Comparison of ENCODE assay signal across 21 cellular contexts in the genomic region with DNA sequence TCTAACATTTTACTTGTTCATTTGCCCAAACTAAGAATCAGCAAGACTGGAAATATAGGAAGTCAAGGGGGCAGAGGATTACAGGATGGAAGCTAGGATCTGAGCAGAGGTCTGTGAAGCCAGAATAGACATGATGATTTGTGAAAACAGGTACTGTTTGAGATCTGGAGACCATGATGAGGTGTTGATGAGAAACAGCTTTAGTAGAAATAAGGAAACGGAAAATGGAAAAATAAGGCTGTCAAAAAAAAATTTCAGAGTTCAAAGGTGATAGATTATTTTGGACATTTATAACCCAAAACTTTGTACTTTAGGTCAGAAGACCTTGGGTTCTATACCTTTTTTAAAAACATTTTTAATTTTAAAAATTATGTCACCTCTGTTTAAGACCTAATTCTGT. TPM values are rescaled to one million over a fixed set of nuclear protein-coding genes. Genes with fewer than 3 reads are reported as not detected.
"Had no signal": no experiment of that assay in that cellular context is flagged by ENCODE, and none has a peak within 500 bp of the region (broad histone marks: within the 10 kb centered on the region; RNA-seq: fewer than 3 reads in every experiment).

No MANE protein-coding gene starts in this region.

- H3K4me1 Mint-ChIP-seq: IgD-negative memory B cell had no signal

- H3K27ac Mint-ChIP-seq: IgD-negative memory B cell had no signal

- H3K27ac ChIP-seq: SK-N-MC had no signal

- ATAC-seq: HepG2 had no signal

- H3K4me3 Mint-ChIP-seq: IgD-negative memory B cell had no signal

- H3K27me3 ChIP-seq: MG63, SJSA1 had no signal

- H3K4me3 ChIP-seq: MG63, SJSA1, SK-N-MC had no signal

- DNase-seq: KBM-7, MG63, NCI-H1092, NCI-H1436, NCI-H187, NCI-H2029, NCI-H2081 treated with DMSO at 0.1 percent for 48 hours, NCI-H2171, NCI-H226, NCI-H446, NCI-H510A, NCI-H524 treated with DMSO at 0.1 percent for 48 hours, NCI-H774, Right ventricle myocardium superior, RPMI8226, SIG-M5 had no signal

- H3K27me3 Mint-ChIP-seq: IgD-negative memory B cell had no signal

- H3K36me3 ChIP-seq: MG63, SJSA1 had no signal

RNA-seq across cellular contexts. Expression of a gene that starts 45.0 kb away (rescaled TPM):
- total RNA-seq: HT1080 had no signal
- polyA plus RNA-seq: IgD-negative memory B cell had no signal
